ENCODE assay signal across 1 cellular context in genomic region chr17:40063034-40063765, GRCh38.
TF ChIP-seq lines count a peak whose summit lies in the region.

No MANE protein-coding gene starts in this region.

TF ChIP-seq in K562, 482 proteins besides CTCF, POLR2A, EP300 and RAD21 (continues in another document):
- TF ChIP-seq SMARCE1 (IDR thresholded peaks at IDR 0.05) (0 out of 2 replicates have a peak, but pooled peaks have one; percentile 23), CHD4 (IDR thresholded peaks at IDR 0.05; ENCODE audit: insufficient read depth, insufficient replicate concordance, low read depth, low read length, poor library complexity, severe bottlenecking) (no peak), NFXL1 (CRISPR knock-in tag; IDR thresholded peaks at IDR 0.05) (no peak), SAP30 (IDR thresholded peaks at IDR 0.05; ENCODE audit: borderline replicate concordance, insufficient read depth, low read depth, low read length, poor library complexity, severe bottlenecking) (no peak), POLR2G (IDR thresholded peaks at IDR 0.05; ENCODE audit: low read depth, low read length) (peak; percentile 73), ZNF175 (CRISPR knock-in tag; IDR thresholded peaks at IDR 0.05; ENCODE audit: low read depth) (0 out of 2 replicates have a peak, but pooled peaks have one; percentile 26), YY1 (IDR thresholded peaks at IDR 0.05; ENCODE audit: borderline replicate concordance in 1 of 3, control insufficient read depth in 1 of 3, extremely low read depth in 1 of 3, insufficient read depth in 3 of 3, insufficient read length in 1 of 3, insufficient replicate concordance in 2 of 3, low read depth in 1 of 3, low read length in 2 of 3) (peak in 2 of 3 experiments; percentile 15 to 60), CHAMP1 (IDR thresholded peaks at IDR 0.05) (no peak), MTA3 (IDR thresholded peaks at IDR 0.05; ENCODE audit: borderline replicate concordance) (peak; percentile 57; the same call in 1 of the 2 replicates), NFIC (IDR thresholded peaks at IDR 0.05) (no peak), PHF8 (IDR thresholded peaks at IDR 0.05; ENCODE audit: borderline replicate concordance, low read length) (peak; percentile 55; the same call in 1 of the 2 replicates), VEZF1 (CRISPR knock-in tag; IDR thresholded peaks at IDR 0.05) (peak; percentile 85), RBM22 (IDR thresholded peaks at IDR 0.05; ENCODE audit: low read depth, low read length, poor library complexity, severe bottlenecking) (peak; percentile 6), NFATC3 (IDR thresholded peaks at IDR 0.05) (no peak), TBP (optimal IDR thresholded peaks at IDR 0.05; ENCODE audit: low read depth, low read length) (peak; percentile 25), ATF7 (IDR thresholded peaks at IDR 0.05) (peak; percentile 47; the same call in 1 of the 2 replicates), LEF1 (IDR thresholded peaks at IDR 0.05) (no peak), SMARCA5 (IDR thresholded peaks at IDR 0.05) (no peak), HMG20B (CRISPR knock-in tag; IDR thresholded peaks at IDR 0.05) (no peak), CGGBP1 (CRISPR knock-in tag; IDR thresholded peaks at IDR 0.05) (no peak), ZNF507 (tag; conservative IDR thresholded peaks at IDR 0.05) (no peak), RBFOX2 (IDR thresholded peaks at IDR 0.05; ENCODE audit: low read depth, low read length) (peak; percentile 67), RBM14 (IDR thresholded peaks at IDR 0.05; ENCODE audit: borderline replicate concordance, insufficient read depth, low read depth, low read length) (no peak), KLF13 (tag; IDR thresholded peaks at IDR 0.05; ENCODE audit: borderline replicate concordance, low read depth) (no peak), BCL6 (CRISPR knock-in tag; IDR thresholded peaks at IDR 0.05) (no peak), SIN3A (IDR thresholded peaks at IDR 0.05; ENCODE audit: borderline replicate concordance in 2 of 2, control insufficient read depth in 1 of 2, low read depth in 2 of 2, low read length in 2 of 2) (0 out of 4 replicates have a peak, but pooled peaks of 1 of the 2 experiments have one; percentile 21), SAFB (IDR thresholded peaks at IDR 0.05; ENCODE audit: borderline replicate concordance, low read depth, low read length) (no peak), EHMT2 (IDR thresholded peaks at IDR 0.05) (no peak), FOXA3 (CRISPR knock-in tag; conservative IDR thresholded peaks at IDR 0.05 in 1 of 2, IDR thresholded peaks at IDR 0.05 in 1 of 2) (no peak), RBM17 (IDR thresholded peaks at IDR 0.05; ENCODE audit: borderline replicate concordance, low read depth, low read length) (no peak), KAT8 (IDR thresholded peaks at IDR 0.05; ENCODE audit: low read depth) (no peak), ZNF134 (CRISPR knock-in tag; conservative IDR thresholded peaks at IDR 0.05) (no peak), HNRNPUL1 (IDR thresholded peaks at IDR 0.05; ENCODE audit: low read length) (no peak), PHF21A (IDR thresholded peaks at IDR 0.05; ENCODE audit: borderline replicate concordance, low read depth) (no peak), U2AF1 (optimal IDR thresholded peaks at IDR 0.05; ENCODE audit: low read depth, low read length) (no peak), ARNT (IDR thresholded peaks at IDR 0.05) (no peak), CEBPG (CRISPR knock-in tag; IDR thresholded peaks at IDR 0.05) (0 out of 2 replicates have a peak, but pooled peaks have one; percentile 42), CEBPG (tag; conservative IDR thresholded peaks at IDR 0.05 in 1 of 2, IDR thresholded peaks at IDR 0.05 in 1 of 2) (peak in 1 of 2 experiments; percentile 31; a peak in 1 of 4 replicates), ZNF639 (CRISPR knock-in tag; conservative IDR thresholded peaks at IDR 0.05 in 1 of 2, IDR thresholded peaks at IDR 0.05 in 1 of 2) (peak in 1 of 2 experiments; percentile 77; a peak in 2 of 4 replicates), XRCC5 (IDR thresholded peaks at IDR 0.05; ENCODE audit: low read depth, low read length) (no peak), ZNF511 (CRISPR knock-in tag; IDR thresholded peaks at IDR 0.05) (no peak), SIX5 (IDR thresholded peaks at IDR 0.05; ENCODE audit: borderline replicate concordance in 1 of 2, insufficient read depth in 1 of 2, low read depth in 1 of 2, low read length in 2 of 2) (no peak), ZNF311 (CRISPR knock-in tag; IDR thresholded peaks at IDR 0.05) (no peak)
- TF ChIP-seq, protein P1, sequence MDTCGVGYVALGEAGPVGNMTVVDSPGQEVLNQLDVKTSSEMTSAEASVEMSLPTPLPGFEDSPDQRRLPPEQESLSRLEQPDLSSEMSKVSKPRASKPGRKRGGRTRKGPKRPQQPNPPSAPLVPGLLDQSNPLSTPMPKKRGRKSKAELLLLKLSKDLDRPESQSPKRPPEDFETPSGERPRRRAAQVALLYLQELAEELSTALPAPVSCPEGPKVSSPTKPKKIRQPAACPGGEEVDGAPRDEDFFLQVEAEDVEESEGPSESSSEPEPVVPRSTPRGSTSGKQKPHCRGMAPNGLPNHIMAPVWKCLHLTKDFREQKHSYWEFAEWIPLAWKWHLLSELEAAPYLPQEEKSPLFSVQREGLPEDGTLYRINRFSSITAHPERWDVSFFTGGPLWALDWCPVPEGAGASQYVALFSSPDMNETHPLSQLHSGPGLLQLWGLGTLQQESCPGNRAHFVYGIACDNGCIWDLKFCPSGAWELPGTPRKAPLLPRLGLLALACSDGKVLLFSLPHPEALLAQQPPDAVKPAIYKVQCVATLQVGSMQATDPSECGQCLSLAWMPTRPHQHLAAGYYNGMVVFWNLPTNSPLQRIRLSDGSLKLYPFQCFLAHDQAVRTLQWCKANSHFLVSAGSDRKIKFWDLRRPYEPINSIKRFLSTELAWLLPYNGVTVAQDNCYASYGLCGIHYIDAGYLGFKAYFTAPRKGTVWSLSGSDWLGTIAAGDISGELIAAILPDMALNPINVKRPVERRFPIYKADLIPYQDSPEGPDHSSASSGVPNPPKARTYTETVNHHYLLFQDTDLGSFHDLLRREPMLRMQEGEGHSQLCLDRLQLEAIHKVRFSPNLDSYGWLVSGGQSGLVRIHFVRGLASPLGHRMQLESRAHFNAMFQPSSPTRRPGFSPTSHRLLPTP (IDR thresholded peaks at IDR 0.05; ENCODE audit: borderline replicate concordance, extremely low read depth, insufficient read length): no peak
- TF ChIP-seq, protein P2, sequence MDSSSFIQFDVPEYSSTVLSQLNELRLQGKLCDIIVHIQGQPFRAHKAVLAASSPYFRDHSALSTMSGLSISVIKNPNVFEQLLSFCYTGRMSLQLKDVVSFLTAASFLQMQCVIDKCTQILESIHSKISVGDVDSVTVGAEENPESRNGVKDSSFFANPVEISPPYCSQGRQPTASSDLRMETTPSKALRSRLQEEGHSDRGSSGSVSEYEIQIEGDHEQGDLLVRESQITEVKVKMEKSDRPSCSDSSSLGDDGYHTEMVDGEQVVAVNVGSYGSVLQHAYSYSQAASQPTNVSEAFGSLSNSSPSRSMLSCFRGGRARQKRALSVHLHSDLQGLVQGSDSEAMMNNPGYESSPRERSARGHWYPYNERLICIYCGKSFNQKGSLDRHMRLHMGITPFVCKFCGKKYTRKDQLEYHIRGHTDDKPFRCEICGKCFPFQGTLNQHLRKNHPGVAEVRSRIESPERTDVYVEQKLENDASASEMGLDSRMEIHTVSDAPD (CRISPR knock-in tag; IDR thresholded peaks at IDR 0.05): no peak
- TF ChIP-seq, protein P3, sequence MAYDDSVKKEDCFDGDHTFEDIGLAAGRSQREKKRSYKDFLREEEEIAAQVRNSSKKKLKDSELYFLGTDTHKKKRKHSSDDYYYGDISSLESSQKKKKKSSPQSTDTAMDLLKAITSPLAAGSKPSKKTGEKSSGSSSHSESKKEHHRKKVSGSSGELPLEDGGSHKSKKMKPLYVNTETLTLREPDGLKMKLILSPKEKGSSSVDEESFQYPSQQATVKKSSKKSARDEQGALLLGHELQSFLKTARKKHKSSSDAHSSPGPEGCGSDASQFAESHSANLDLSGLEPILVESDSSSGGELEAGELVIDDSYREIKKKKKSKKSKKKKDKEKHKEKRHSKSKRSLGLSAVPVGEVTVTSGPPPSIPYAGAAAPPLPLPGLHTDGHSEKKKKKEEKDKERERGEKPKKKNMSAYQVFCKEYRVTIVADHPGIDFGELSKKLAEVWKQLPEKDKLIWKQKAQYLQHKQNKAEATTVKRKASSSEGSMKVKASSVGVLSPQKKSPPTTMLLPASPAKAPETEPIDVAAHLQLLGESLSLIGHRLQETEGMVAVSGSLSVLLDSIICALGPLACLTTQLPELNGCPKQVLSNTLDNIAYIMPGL (CRISPR knock-in tag; IDR thresholded peaks at IDR 0.05): no peak
- TF ChIP-seq, protein P4, sequence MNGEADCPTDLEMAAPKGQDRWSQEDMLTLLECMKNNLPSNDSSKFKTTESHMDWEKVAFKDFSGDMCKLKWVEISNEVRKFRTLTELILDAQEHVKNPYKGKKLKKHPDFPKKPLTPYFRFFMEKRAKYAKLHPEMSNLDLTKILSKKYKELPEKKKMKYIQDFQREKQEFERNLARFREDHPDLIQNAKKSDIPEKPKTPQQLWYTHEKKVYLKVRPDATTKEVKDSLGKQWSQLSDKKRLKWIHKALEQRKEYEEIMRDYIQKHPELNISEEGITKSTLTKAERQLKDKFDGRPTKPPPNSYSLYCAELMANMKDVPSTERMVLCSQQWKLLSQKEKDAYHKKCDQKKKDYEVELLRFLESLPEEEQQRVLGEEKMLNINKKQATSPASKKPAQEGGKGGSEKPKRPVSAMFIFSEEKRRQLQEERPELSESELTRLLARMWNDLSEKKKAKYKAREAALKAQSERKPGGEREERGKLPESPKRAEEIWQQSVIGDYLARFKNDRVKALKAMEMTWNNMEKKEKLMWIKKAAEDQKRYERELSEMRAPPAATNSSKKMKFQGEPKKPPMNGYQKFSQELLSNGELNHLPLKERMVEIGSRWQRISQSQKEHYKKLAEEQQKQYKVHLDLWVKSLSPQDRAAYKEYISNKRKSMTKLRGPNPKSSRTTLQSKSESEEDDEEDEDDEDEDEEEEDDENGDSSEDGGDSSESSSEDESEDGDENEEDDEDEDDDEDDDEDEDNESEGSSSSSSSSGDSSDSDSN (IDR thresholded peaks at IDR 0.05; ENCODE audit: borderline replicate concordance in 1 of 2, low read depth in 2 of 2, low read length in 2 of 2): peak in 1 of 2 experiments; percentile 93; a peak in 2 of 4 replicates
- TF ChIP-seq, protein P5, sequence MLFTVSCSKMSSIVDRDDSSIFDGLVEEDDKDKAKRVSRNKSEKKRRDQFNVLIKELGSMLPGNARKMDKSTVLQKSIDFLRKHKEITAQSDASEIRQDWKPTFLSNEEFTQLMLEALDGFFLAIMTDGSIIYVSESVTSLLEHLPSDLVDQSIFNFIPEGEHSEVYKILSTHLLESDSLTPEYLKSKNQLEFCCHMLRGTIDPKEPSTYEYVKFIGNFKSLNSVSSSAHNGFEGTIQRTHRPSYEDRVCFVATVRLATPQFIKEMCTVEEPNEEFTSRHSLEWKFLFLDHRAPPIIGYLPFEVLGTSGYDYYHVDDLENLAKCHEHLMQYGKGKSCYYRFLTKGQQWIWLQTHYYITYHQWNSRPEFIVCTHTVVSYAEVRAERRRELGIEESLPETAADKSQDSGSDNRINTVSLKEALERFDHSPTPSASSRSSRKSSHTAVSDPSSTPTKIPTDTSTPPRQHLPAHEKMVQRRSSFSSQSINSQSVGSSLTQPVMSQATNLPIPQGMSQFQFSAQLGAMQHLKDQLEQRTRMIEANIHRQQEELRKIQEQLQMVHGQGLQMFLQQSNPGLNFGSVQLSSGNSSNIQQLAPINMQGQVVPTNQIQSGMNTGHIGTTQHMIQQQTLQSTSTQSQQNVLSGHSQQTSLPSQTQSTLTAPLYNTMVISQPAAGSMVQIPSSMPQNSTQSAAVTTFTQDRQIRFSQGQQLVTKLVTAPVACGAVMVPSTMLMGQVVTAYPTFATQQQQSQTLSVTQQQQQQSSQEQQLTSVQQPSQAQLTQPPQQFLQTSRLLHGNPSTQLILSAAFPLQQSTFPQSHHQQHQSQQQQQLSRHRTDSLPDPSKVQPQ (CRISPR knock-in tag; IDR thresholded peaks at IDR 0.05; ENCODE audit: borderline replicate concordance): no peak
